ENCODE assay signal across 10 cellular contexts in genomic region chr10:78336402-78336791, GRCh38.
DNase-seq lines count a peak whose midpoint lies in the region; ATAC-seq and TF ChIP-seq lines count a peak whose summit lies in the region.
"Had no signal": no experiment of that assay in that cellular context is flagged by ENCODE, and none has a peak within 500 bp of the region (broad histone marks: within the 10 kb centered on the region; RNA-seq: fewer than 3 reads in every experiment).

No MANE protein-coding gene starts in this region.

- DNase-seq in HT1080 (ENCODE audit: low read depth) (peak; percentile 78), cardiac fibroblast (ENCODE audit: low read depth in 2 of 2) (peak; percentile 71 to 87), lower lobe of right lung (no peak), upper lobe of left lung (peak in 1 of 2 donors; percentile 6), hepatocyte (ENCODE audit: low spot score) (no peak)
- DNase-seq in central memory CD4-positive, alpha-beta T cell, result no peak
- DNase-seq: activated gamma-delta T cell; stimulated activated CD4-positive, alpha-beta T cell treated with anti-CD3 and anti-CD28 coated beads, Interleukin-1b, Interleukin-23, amount 100 ng/mL, for 48 hours had no signal

- H3K27ac ChIP-seq in lower lobe of right lung, result no peak overlapping the region
- H3K27ac ChIP-seq in upper lobe of left lung, result peak overlapping the region in 1 of 4 donors; percentile 30
- H3K27ac ChIP-seq in hepatocyte, result no peak overlapping the region
- H3K27ac ChIP-seq: suprapubic skin had no signal

- H3K27me3 ChIP-seq in lower lobe of right lung (ENCODE audit: low read depth) (no peaks in the 10 kb centered on the region), upper lobe of left lung (no peaks in the 10 kb centered on the region), hepatocyte (no peaks in the 10 kb centered on the region)
- H3K27me3 ChIP-seq: suprapubic skin had no signal

- TF ChIP-seq CTCF in cardiac fibroblast (IDR thresholded peaks at IDR 0.05; ENCODE audit: low read depth, low read length) (no peak), lower lobe of right lung (IDR thresholded peaks at IDR 0.05) (no peak), upper lobe of left lung (IDR thresholded peaks at IDR 0.05) (no peak), hepatocyte (IDR thresholded peaks at IDR 0.05; ENCODE audit: poor library complexity) (no peak)

- H3K4me3 ChIP-seq in cardiac fibroblast (replicated peaks in 1 of 2; ENCODE audit: low read depth in 2 of 2, low read length in 2 of 2) (no peak overlapping the region), lower lobe of right lung (no peak overlapping the region), upper lobe of left lung (no peak overlapping the region), hepatocyte (no peak overlapping the region)
- H3K4me3 ChIP-seq: suprapubic skin had no signal

- no peaks in the 10 kb centered on the region for H3K36me3 ChIP-seq in lower lobe of right lung
- H3K36me3 ChIP-seq in upper lobe of left lung, result no peaks in the 10 kb centered on the region
- H3K36me3 ChIP-seq in hepatocyte (replicated peaks; ENCODE audit: insufficient read depth, low read depth), result no peaks in the 10 kb centered on the region
- H3K36me3 ChIP-seq: suprapubic skin had no signal

- no peaks in the 10 kb centered on the region for H4K20me1 ChIP-seq in hepatocyte (ENCODE audit: insufficient read depth, poor library complexity, severe bottlenecking)

- no peak overlapping the region for H3K4me2 ChIP-seq in hepatocyte

- intact Hi-C loops in lower lobe of right lung (cut with DNase I), result no loop called here

- ATAC-seq in lower lobe of right lung, result peak; percentile 14 to 34
- ATAC-seq in upper lobe of left lung (ENCODE audit: low FRiP score in 2 of 2), result peak; percentile 16 to 44
- no peak for ATAC-seq in HG03457 (IDR thresholded peaks at IDR 0.05; ENCODE audit: unreplicated experiment)

- no peak for TF ChIP-seq POLR2A in upper lobe of left lung (IDR thresholded peaks at IDR 0.05)

- H3K4me1 ChIP-seq in lower lobe of right lung, result peaks cover 12% of the 10 kb centered on the region
- H3K4me1 ChIP-seq in upper lobe of left lung, result peaks cover 0 to 10% (median 0%) of the 10 kb centered on the region in 4 donors
- no peaks in the 10 kb centered on the region for H3K4me1 ChIP-seq in hepatocyte (ENCODE audit: insufficient read depth)

- no peaks in the 10 kb centered on the region for H3K9me2 ChIP-seq in hepatocyte (replicated peaks; ENCODE audit: insufficient read depth)

- H3K79me2 ChIP-seq in hepatocyte, result no peaks in the 10 kb centered on the region

- H2AFZ ChIP-seq in hepatocyte, result no peak overlapping the region

- no peaks in the 10 kb centered on the region for H3K9me3 ChIP-seq in lower lobe of right lung
- no peaks in the 10 kb centered on the region for H3K9me3 ChIP-seq in upper lobe of left lung
- no peaks in the 10 kb centered on the region for H3K9me3 ChIP-seq in hepatocyte (ENCODE audit: low read depth)
- H3K9me3 ChIP-seq: suprapubic skin had no signal

- 60 to 95% methylated on average over 2 of the region's 2 CpGs for WGBS in upper lobe of left lung, 2 donors
- WGBS in hepatocyte (ENCODE audit: low lambda C conversion rate, missing lambda C conversion rate), result 76% methylated on average over 2 of the region's 2 CpGs

- TF ChIP-seq EP300 in upper lobe of left lung (IDR thresholded peaks at IDR 0.05), result no peak

Comparison
In these comparisons a context has a peak if more than half of its experiments do, and no peak if none do; other contexts are left out.
1. DNase-seq: peak in HT1080 (single experiment) and cardiac fibroblast (2 of 2); none in lower lobe of right lung (single experiment), central memory CD4-positive, alpha-beta T cell (single experiment) and hepatocyte (single experiment).